In genomic region chr17:46178550-46179198, GRCh38 we compare ENCODE assay signal across 12 cellular contexts. TPM values are rescaled to one million over a fixed set of nuclear protein-coding genes. Genes with fewer than 3 reads are reported as not detected.
A peak's percentile ranks its signal among the peaks of the same experiment; 100 is the strongest.
DNase-seq lines count a peak whose midpoint lies in the region; ATAC-seq, FAIRE-seq and TF ChIP-seq lines count a peak whose summit lies in the region.
"Had no signal": no experiment of that assay in that cellular context is flagged by ENCODE, and none has a peak within 500 bp of the region (broad histone marks: within the 10 kb centered on the region; RNA-seq: fewer than 3 reads in every experiment).

No MANE protein-coding gene starts in this region.

- H2BK5ac ChIP-seq in IMR-90 (ENCODE audit: low read depth, low read length, poor library complexity, severe bottlenecking): no peak overlapping the region

- H3K4ac ChIP-seq in IMR-90 (ENCODE audit: low read depth, low read length): no peak overlapping the region

- no peak overlapping the region for H2BK15ac ChIP-seq in IMR-90 (ENCODE audit: low read depth, low read length)

- TF ChIP-seq CTCF in IMR-90 (conservative IDR thresholded peaks at IDR 0.05; ENCODE audit: low read depth, low read length): no peak
- no peak for TF ChIP-seq CTCF in colonic mucosa (IDR thresholded peaks at IDR 0.05)

- no peaks in the 10 kb centered on the region for H3K9me3 Mint-ChIP-seq in CD8-positive, alpha-beta memory T cell
- no peaks in the 10 kb centered on the region for H3K9me3 Mint-ChIP-seq in activated T-helper 2 cell treated with anti-CD3 and anti-CD28 coated beads, Interferon-gamma antibody, Interleukin-2, Interleukin-4, amounts not matched to agents 10 μg/mL and 5 μg/mL and 100 μg/mL, durations not matched to agents 14 hours and 24 hours and 36 hours
- H3K9me3 Mint-ChIP-seq in memory B cell: no peaks in the 10 kb centered on the region

- H4K20me1 ChIP-seq in IMR-90 (ENCODE audit: insufficient read depth, low read length): peaks cover 100% of the 10 kb centered on the region

- peaks cover 0 to 20% (median 4%) of the 10 kb centered on the region in 3 donors for H3K36me3 Mint-ChIP-seq in CD8-positive, alpha-beta memory T cell
- H3K36me3 Mint-ChIP-seq in activated T-helper 2 cell treated with anti-CD3 and anti-CD28 coated beads, Interferon-gamma antibody, Interleukin-2, Interleukin-4, amounts not matched to agents 10 μg/mL and 5 μg/mL and 100 μg/mL, durations not matched to agents 14 hours and 24 hours and 36 hours (ENCODE audit: low read depth): peaks cover 22% of the 10 kb centered on the region
- peaks cover 7% of the 10 kb centered on the region for H3K36me3 Mint-ChIP-seq in memory B cell

- peaks cover 4 to 76% of the 10 kb centered on the region in 2 experiments for H3K79me1 ChIP-seq in IMR-90 (ENCODE audit: low read depth in 1 of 2, low read length in 2 of 2)

- H3K27ac ChIP-seq in CD8-positive, alpha-beta memory T cell (ENCODE audit: low read depth, low read length): no peak overlapping the region
- H3K27ac ChIP-seq in IMR-90 (ENCODE audit: insufficient read depth, low read length): no peak overlapping the region
- H3K27ac ChIP-seq in effector memory CD4-positive, alpha-beta T cell (ENCODE audit: insufficient read depth, low read length, poor library complexity, severe bottlenecking): no peak overlapping the region
- H3K27ac ChIP-seq in colonic mucosa: no peak overlapping the region
- H3K27ac ChIP-seq: lower lobe of right lung, testis had no signal

- no peak overlapping the region for H3K56ac ChIP-seq in IMR-90 (ENCODE audit: extremely low read depth, insufficient read depth, low read length)

- dilution Hi-C loops in IMR-90 (cut with HindIII; ENCODE audit: low sequenced_read_pairs, unreplicated experiment): no loop called here

- in situ Hi-C loops in IMR-90 (cut with MboI; ENCODE audit: low sequenced_read_pairs): no loop called here

- no peak overlapping the region for H2BK120ac ChIP-seq in IMR-90 (ENCODE audit: low read depth, low read length)

- TF ChIP-seq POLR2A in IMR-90 (IDR thresholded peaks at IDR 0.05; ENCODE audit: low read depth, low read length): no peak

- no CpG with 5 or more reads among the region's 4 CpGs for WGBS in IMR-90 (ENCODE audit: extremely low coverage in 2 of 2, insufficient read length in 1 of 2), 2 experiments

- H3K4me1 Mint-ChIP-seq in CD8-positive, alpha-beta memory T cell: peaks cover 72 to 98% (median 94%) of the 10 kb centered on the region in 3 donors
- H3K4me1 Mint-ChIP-seq in activated T-helper 2 cell treated with anti-CD3 and anti-CD28 coated beads, Interferon-gamma antibody, Interleukin-2, Interleukin-4, amounts not matched to agents 10 μg/mL and 5 μg/mL and 100 μg/mL, durations not matched to agents 14 hours and 24 hours and 36 hours (ENCODE audit: low read depth): peaks cover 61% of the 10 kb centered on the region
- peaks cover 49% of the 10 kb centered on the region for H3K4me1 Mint-ChIP-seq in memory B cell

- TF ChIP-seq RAD21 in IMR-90 (IDR thresholded peaks at IDR 0.05; ENCODE audit: low read length): no peak

- POLR2A ChIA-PET in CD8-positive, alpha-beta memory T cell (lab: Charles Lee): interaction anchor here (0.5 to 1.1 kb wide), 3 partner anchors 11 to 93 kb away, joined by 3 to 4 read pairs (median 4); partner anchors contain the start of gene KANSL1
- POLR2A ChIA-PET in IMR-90 (lab: Charles Lee; ENCODE audit: unreplicated experiment): no interaction called here

- H3K27me3 ChIP-seq in CD8-positive, alpha-beta memory T cell (ENCODE audit: insufficient read depth, low read length, poor library complexity, severe bottlenecking): no peaks in the 10 kb centered on the region
- no peaks in the 10 kb centered on the region for H3K27me3 ChIP-seq in IMR-90 (ENCODE audit: control insufficient read depth, insufficient read depth, low read length)
- no peaks in the 10 kb centered on the region for H3K27me3 ChIP-seq in effector memory CD4-positive, alpha-beta T cell (replicated peaks; ENCODE audit: control insufficient read depth, insufficient read depth, low read length, poor library complexity, severe bottlenecking)
- H3K27me3 ChIP-seq in colonic mucosa: no peaks in the 10 kb centered on the region
- H3K27me3 ChIP-seq: testis had no signal

- no peak overlapping the region for H3K18ac ChIP-seq in IMR-90 (ENCODE audit: low read depth, low read length)

- no peaks in the 10 kb centered on the region for H3K27me3 Mint-ChIP-seq in CD8-positive, alpha-beta memory T cell
- no peaks in the 10 kb centered on the region for H3K27me3 Mint-ChIP-seq in activated T-helper 2 cell treated with anti-CD3 and anti-CD28 coated beads, Interferon-gamma antibody, Interleukin-2, Interleukin-4, amounts not matched to agents 10 μg/mL and 5 μg/mL and 100 μg/mL, durations not matched to agents 14 hours and 24 hours and 36 hours (ENCODE audit: low read depth)
- no peaks in the 10 kb centered on the region for H3K27me3 Mint-ChIP-seq in memory B cell

- DNase-seq in CD8-positive, alpha-beta memory T cell: no peak
- peak; percentile 44 for DNase-seq in IMR-90
- no peak for DNase-seq in activated T-helper 2 cell treated with anti-CD3 and anti-CD28 coated beads, Interferon-gamma antibody, Interleukin-2, Interleukin-4, amounts not matched to agents 10 μg/mL and 5 μg/mL and 100 μg/mL, durations not matched to agents 14 hours and 24 hours and 36 hours (ENCODE audit: low spot score)
- no peak for DNase-seq in memory B cell (ENCODE audit: low spot score in 2 of 2)
- no peak for DNase-seq in effector memory CD4-positive, alpha-beta T cell
- DNase-seq in frontal cortex (ENCODE audit: low spot score in 2 of 2): no peak
- DNase-seq in colonic mucosa: no peak
- DNase-seq: lower lobe of right lung, NCI-H526 treated with DMSO at 0.1 percent for 48 hours, testis had no signal

- H2AFZ ChIP-seq in IMR-90 (replicated peaks; ENCODE audit: low read length, poor library complexity): no peak overlapping the region

- intact Hi-C loops in IMR-90 (cut with micrococcal nuclease) (no loop called here), colonic mucosa (cut with DNase I) (no loop called here)
- intact Hi-C loops in activated T-helper 2 cell treated with anti-CD3 and anti-CD28 coated beads, Interferon-gamma antibody, Interleukin-2, Interleukin-4, amounts not matched to agents 10 μg/mL and 5 μg/mL and 100 μg/mL, durations not matched to agents 14 hours and 24 hours and 36 hours (cut with micrococcal nuclease): loop anchor here (2.0 kb wide), 1 partner anchor 22 kb away; no protein-coding TSS in a partner anchor

- H3K36me3 ChIP-seq in CD8-positive, alpha-beta memory T cell (ENCODE audit: insufficient read depth, low read length): no peaks in the 10 kb centered on the region
- H3K36me3 ChIP-seq in IMR-90 (ENCODE audit: control insufficient read depth, insufficient read depth, low read length) (no peaks in the 10 kb centered on the region), colonic mucosa (no peaks in the 10 kb centered on the region)
- peaks cover 4% of the 10 kb centered on the region for H3K36me3 ChIP-seq in effector memory CD4-positive, alpha-beta T cell (ENCODE audit: control insufficient read depth, insufficient read depth, low read length)
- H3K36me3 ChIP-seq: lower lobe of right lung had no signal

- no peak overlapping the region for H4K5ac ChIP-seq in IMR-90 (ENCODE audit: low read depth, low read length)

- H3K23ac ChIP-seq in IMR-90 (ENCODE audit: low read depth, low read length): no peak overlapping the region

- H3K4me3 Mint-ChIP-seq in CD8-positive, alpha-beta memory T cell: peak overlapping the region; percentile 8 to 71 (median 58)
- H3K4me3 Mint-ChIP-seq in activated T-helper 2 cell treated with anti-CD3 and anti-CD28 coated beads, Interferon-gamma antibody, Interleukin-2, Interleukin-4, amounts not matched to agents 10 μg/mL and 5 μg/mL and 100 μg/mL, durations not matched to agents 14 hours and 24 hours and 36 hours (ENCODE audit: low read depth): no peak overlapping the region
- no peak overlapping the region for H3K4me3 Mint-ChIP-seq in memory B cell

- H3K4me3 ChIP-seq in CD8-positive, alpha-beta memory T cell (ENCODE audit: low read length): no peak overlapping the region
- H3K4me3 ChIP-seq in IMR-90 (ENCODE audit: insufficient read depth, low read depth, low read length) (no peak overlapping the region), colonic mucosa (no peak overlapping the region)
- no peak overlapping the region for H3K4me3 ChIP-seq in effector memory CD4-positive, alpha-beta T cell (ENCODE audit: insufficient read depth, low read depth, low read length, poor library complexity, severe bottlenecking)
- H3K4me3 ChIP-seq: lower lobe of right lung, testis had no signal

- ATAC-seq in IMR-90 (ENCODE audit: low read depth) (no peak; the same call in 1 of the 2 replicates), memory B cell (ENCODE audit: low read depth) (no peak), GM19397 (IDR thresholded peaks at IDR 0.05; ENCODE audit: unreplicated experiment) (no peak)

- H4K91ac ChIP-seq in IMR-90 (ENCODE audit: insufficient read depth, low read depth, low read length): no peak overlapping the region

- no peak overlapping the region for H2BK20ac ChIP-seq in IMR-90 (ENCODE audit: low read depth, low read length)

- CTCF ChIA-PET in CD8-positive, alpha-beta memory T cell (lab: Charles Lee): interaction anchor here (0.7 to 2.2 kb wide), 4 partner anchors 9 to 177 kb away, joined by 3 to 10 read pairs (median 6); partner anchors contain the start of gene KANSL1
- CTCF ChIA-PET in IMR-90 (lab: Yijun Ruan, JAX): no interaction called here

- H2AK9ac ChIP-seq in IMR-90 (replicated peaks; ENCODE audit: low read depth, low read length, poor library complexity): no peak overlapping the region

- peaks cover 78% of the 10 kb centered on the region for H3K4me1 ChIP-seq in CD8-positive, alpha-beta memory T cell (ENCODE audit: insufficient read depth, low read length)
- peaks cover 3% of the 10 kb centered on the region; the same call in 1 of the 2 replicates for H3K4me1 ChIP-seq in IMR-90 (ENCODE audit: control insufficient read depth, insufficient read depth, low read length)
- peaks cover 45% of the 10 kb centered on the region for H3K4me1 ChIP-seq in effector memory CD4-positive, alpha-beta T cell (ENCODE audit: control insufficient read depth, insufficient read depth, low read length, poor library complexity, severe bottlenecking)
- no peaks in the 10 kb centered on the region for H3K4me1 ChIP-seq in colonic mucosa

- H3K9ac ChIP-seq in IMR-90 (ENCODE audit: low read depth, low read length) (no peak overlapping the region), colonic mucosa (ENCODE audit: low read depth in 2 of 2, low read length in 2 of 2) (no peak overlapping the region)

- no peak overlapping the region for H3K14ac ChIP-seq in IMR-90 (replicated peaks; ENCODE audit: low read depth, low read length)

- peaks cover 11% of the 10 kb centered on the region for H3K9me1 ChIP-seq in IMR-90 (ENCODE audit: insufficient read depth, low read length)

- H3K4me2 ChIP-seq in IMR-90 (ENCODE audit: low read depth, low read length): no peak overlapping the region; the same call in 1 of the 2 replicates

- FAIRE-seq in frontal cortex (lab: Jason Lieb, UNC): no peak
- FAIRE-seq: G401.6 had no signal

- no TSS peak for BruUV-seq in IMR-90 (replicated peaks; lab: Mats Ljungman, UMichigan)

- no peaks in the 10 kb centered on the region for H3K9me3 ChIP-seq in CD8-positive, alpha-beta memory T cell (ENCODE audit: low read length)
- H3K9me3 ChIP-seq in IMR-90 (ENCODE audit: control insufficient read depth, insufficient read depth, low read length): no peaks in the 10 kb centered on the region
- H3K9me3 ChIP-seq in effector memory CD4-positive, alpha-beta T cell (ENCODE audit: control insufficient read depth, low read length): no peaks in the 10 kb centered on the region
- no peaks in the 10 kb centered on the region for H3K9me3 ChIP-seq in colonic mucosa
- H3K9me3 ChIP-seq: lower lobe of right lung, testis had no signal

- H4K8ac ChIP-seq in IMR-90 (ENCODE audit: low read depth in 2 of 2, low read length in 2 of 2): no peak overlapping the region

- peak overlapping the region; percentile 14 to 79 (median 56) for H3K27ac Mint-ChIP-seq in CD8-positive, alpha-beta memory T cell
- H3K27ac Mint-ChIP-seq in activated T-helper 2 cell treated with anti-CD3 and anti-CD28 coated beads, Interferon-gamma antibody, Interleukin-2, Interleukin-4, amounts not matched to agents 10 μg/mL and 5 μg/mL and 100 μg/mL, durations not matched to agents 14 hours and 24 hours and 36 hours: peak overlapping the region; percentile 82
- H3K27ac Mint-ChIP-seq in memory B cell: peak overlapping the region; percentile 83

- no peak overlapping the region for H2AK5ac ChIP-seq in IMR-90 (ENCODE audit: low read depth, low read length)

RNA-seq across cellular contexts. Expression of gene KANSL1, which starts 14.6 kb away (rescaled TPM):
- total RNA-seq in CD8-positive, alpha-beta memory T cell: 10 to 100 TPM; 69.2 to 70.7 TPM
- polyA plus RNA-seq in CD8-positive, alpha-beta memory T cell: 20.9 TPM
- 48.0 and 49.6 TPM in 2 replicates for total RNA-seq in IMR-90 (2012; rRNA removed)
- polyA plus RNA-seq in IMR-90 (2012; rRNA removed): 15.6 and 19.1 TPM in 2 replicates
- polyA plus RNA-seq in IMR-90 (2012; cell fraction: cytosol; rRNA removed): 9.3 and 9.8 TPM in 2 replicates
- polyA plus RNA-seq in IMR-90 (2012; cell fraction: nucleus; rRNA removed; ENCODE audit: low replicate concordance): 29.7 and 54.2 TPM in 2 replicates
- total RNA-seq in activated T-helper 2 cell treated with anti-CD3 and anti-CD28 coated beads, Interferon-gamma antibody, Interleukin-2, Interleukin-4, amounts not matched to agents 10 μg/mL and 5 μg/mL and 100 μg/mL, durations not matched to agents 14 hours and 24 hours and 36 hours: 91.5 and 93.9 TPM in 2 replicates
- total RNA-seq in frontal cortex: 113 TPM
- 10 to 100 TPM; 60.0 to 72.3 TPM for total RNA-seq in colonic mucosa

Comparison
In these comparisons a context has a peak if more than half of its experiments do, and no peak if none do; other contexts are left out.
1. H3K4me3 Mint-ChIP-seq: peak in CD8-positive, alpha-beta memory T cell (7 of 7); none in activated T-helper 2 cell treated with anti-CD3 and anti-CD28 coated beads, Interferon-gamma antibody, Interleukin-2, Interleukin-4, amounts not matched to agents 10 μg/mL and 5 μg/mL and 100 μg/mL, durations not matched to agents 14 hours and 24 hours and 36 hours (single experiment) and memory B cell (single experiment).
2. Peak in every context shown above with its lines, with median percentiles within 50 percentile points of each other: H3K27ac Mint-ChIP-seq.